ENCODE assay signal across 8 cellular contexts in genomic region chr6:106997392-106998257, GRCh38. TPM values are rescaled to one million over a fixed set of nuclear protein-coding genes. Genes with fewer than 3 reads are reported as not detected.
DNase-seq lines count a peak whose midpoint lies in the region; ATAC-seq, FAIRE-seq and TF ChIP-seq lines count a peak whose summit lies in the region.

No MANE protein-coding gene starts in this region.

- no peak overlapping the region for H3K23ac ChIP-seq in H1 (ENCODE audit: insufficient read length)

- H3K4me1 ChIP-seq in H1 (replicated peaks in 1 of 4; ENCODE audit: control insufficient read depth in 3 of 4, insufficient read depth in 4 of 4, low read length in 3 of 4) (peaks cover 0 to 8% (median 2%) of the 10 kb centered on the region in 4 experiments; a peak in 3 of 7 replicates), aorta (ENCODE audit: control insufficient read depth in 1 of 2, insufficient read depth in 2 of 2, low read length in 2 of 2) (no peaks in the 10 kb centered on the region)

- CTCF ChIA-PET in H1 (lab: Charles Lee; ENCODE audit: partially characterized antibody) = interaction anchor here (0.6 to 5.3 kb wide), 62 partner anchors 8 to 658 kb away, joined by 3 to 36 read pairs (median 4); partner anchors contain the start of genes QRSL1 and RTN4IP1

- H3K36me3 Mint-ChIP-seq in nephron (ENCODE audit: low read depth) = no peaks in the 10 kb centered on the region

- no peaks in the 10 kb centered on the region for H3K27me3 Mint-ChIP-seq in nephron (ENCODE audit: low read depth)

- peak overlapping the region in 1 of 3 experiments; percentile 7 for H3K4me3 Mint-ChIP-seq in nephron

- H2BK20ac ChIP-seq in H1 (ENCODE audit: low read length) = peak overlapping the region; percentile 90; the same call in 1 of the 2 replicates

- H3K4ac ChIP-seq in H1 (replicated peaks; ENCODE audit: insufficient read length, low read depth, low read length) = no peak overlapping the region

- DNase-seq in COLO829 (ENCODE audit: low spot score) (peak; percentile 59), H4 (ENCODE audit: low spot score) (peak; percentile 57), NCI-H2196 (lab: John Stamatoyannopoulos, UW; ENCODE audit: unreplicated experiment) (peak; percentile 71), H1 (ENCODE audit: low read depth in 1 of 2, low spot score in 2 of 2) (peak in 1 of 2 experiments; percentile 86), aorta (peak in 1 of 2 donors; percentile 51)
- peak; percentile 55 for DNase-seq in activated CD4-positive, CD25-positive, alpha-beta regulatory T cell treated with anti-CD3 and anti-CD28 coated beads, Interleukin-2, amount 50 U/mL, for 72 hours

- H3K56ac ChIP-seq in H1 (replicated peaks; ENCODE audit: insufficient read length, low read depth, low read length) = no peak overlapping the region

- peaks cover 6% of the 10 kb centered on the region for H3K4me1 Mint-ChIP-seq in nephron

- no peak overlapping the region; the same call in 1 of the 2 replicates for H3K18ac ChIP-seq in H1 (ENCODE audit: extremely low read depth, low read length)

- TF ChIP-seq RAD21 in H1 (IDR thresholded peaks at IDR 0.05 in 1 of 2, conservative IDR thresholded peaks at IDR 0.05 in 1 of 2; ENCODE audit: low read depth in 2 of 2, low read length in 2 of 2) = peak; percentile 91 to 93

- H3K27ac Mint-ChIP-seq in nephron = peak overlapping the region; percentile 79 to 90 (median 81)

- 46% methylated on average over 14 of the region's 14 CpGs; no CpG with 5 or more reads in 1 of the 2 experiments for WGBS in H1 (ENCODE audit: extremely low coverage in 1 of 2, insufficient coverage in 1 of 2, insufficient read length in 1 of 2, insufficient replicate concordance in 2 of 2, low coverage in 1 of 2, low lambda C conversion rate in 2 of 2, missing lambda C conversion rate in 1 of 2), 2 experiments
- WGBS in aorta, 2 donors = 33% methylated on average over 14 of the region's 14 CpGs

- H3K27ac ChIP-seq in H1 (ENCODE audit: low read depth, low read length) = no peak overlapping the region
- H3K27ac ChIP-seq in aorta (ENCODE audit: low read depth in 1 of 2, low read length in 2 of 2) = no peak overlapping the region

- peak overlapping the region; percentile 18 for H4K5ac ChIP-seq in H1 (ENCODE audit: insufficient read length, low read depth, low read length)

- H3K14ac ChIP-seq in H1 (ENCODE audit: insufficient read length) = no peak overlapping the region

- no peak overlapping the region for H3K9ac ChIP-seq in H1 (replicated peaks in 1 of 4; ENCODE audit: extremely low read depth in 1 of 4, low read depth in 3 of 4, low read length in 3 of 4)

- H3K4me2 ChIP-seq in H1 (ENCODE audit: insufficient read depth in 1 of 2, low read depth in 2 of 2, low read length in 2 of 2) = no peak overlapping the region

- no peaks in the 10 kb centered on the region for H3K79me2 ChIP-seq in H1 (ENCODE audit: control insufficient read depth in 1 of 2, insufficient read depth in 2 of 2, low read length in 2 of 2)

- intact Hi-C loops in aorta (cut with DNase I) = no loop called here

- H2BK12ac ChIP-seq in H1 (ENCODE audit: low read depth, low read length) = peak overlapping the region; percentile 88; the same call in 1 of the 2 replicates

- peak overlapping the region; percentile 83 for H4K91ac ChIP-seq in H1 (replicated peaks; ENCODE audit: insufficient read length, low read length)

- peak overlapping the region; percentile 81; the same call in 1 of the 2 replicates for H2BK15ac ChIP-seq in H1 (ENCODE audit: low read length)

- no peak overlapping the region for H3K4me3 ChIP-seq in H1 (ENCODE audit: extremely low read depth in 1 of 4, insufficient read depth in 2 of 4, low read depth in 3 of 4, low read length in 4 of 4)
- H3K4me3 ChIP-seq in aorta (ENCODE audit: low read length in 2 of 2) = no peak overlapping the region

- H4K20me1 ChIP-seq in H1 (replicated peaks in 1 of 2; ENCODE audit: control insufficient read depth in 1 of 2, insufficient read depth in 2 of 2, low read length in 2 of 2) = no peaks in the 10 kb centered on the region

- ATAC-seq in aorta (ENCODE audit: low FRiP score) (peak; percentile 46), HG02840 (IDR thresholded peaks at IDR 0.05; ENCODE audit: low FRiP score, unreplicated experiment) (no peak)

- no peak for TF ChIP-seq POLR2A in H1 (IDR thresholded peaks at IDR 0.05; ENCODE audit: control extremely low read depth in 1 of 2, low read depth in 2 of 2, low read length in 2 of 2)

- H3K79me1 ChIP-seq in H1 (ENCODE audit: low read depth, low read length) = no peaks in the 10 kb centered on the region

- TF ChIP-seq EP300 in H1 (IDR thresholded peaks at IDR 0.05; ENCODE audit: borderline replicate concordance in 1 of 2, low read depth in 2 of 2, low read length in 2 of 2) = no peak

- H2AK5ac ChIP-seq in H1 (ENCODE audit: low read depth, low read length) = no peak overlapping the region

- no peak overlapping the region for H4K8ac ChIP-seq in H1 (ENCODE audit: extremely low read depth, insufficient read depth, low read length)

- TF ChIP-seq CTCF in H1 (IDR thresholded peaks at IDR 0.05; ENCODE audit: control extremely low read depth in 1 of 3, insufficient read depth in 1 of 3, low read depth in 1 of 3, low read length in 3 of 3) (peak; percentile 80 to 97 (median 90)), nephron (IDR thresholded peaks at IDR 0.05; ENCODE audit: unreplicated experiment in 3 of 3) (peak; percentile 79 to 87 (median 81))

- peak; percentile 91 for FAIRE-seq in H1 (lab: Jason Lieb, UNC)

- H3K9me3 ChIP-seq in H1 (ENCODE audit: insufficient read depth in 2 of 2, low read depth in 1 of 2, low read length in 1 of 2) (no peaks in the 10 kb centered on the region), aorta (ENCODE audit: control insufficient read depth, low read length) (no peaks in the 10 kb centered on the region)

- H3K36me3 ChIP-seq in H1 (ENCODE audit: control insufficient read depth in 2 of 4, insufficient read depth in 4 of 4, low read length in 3 of 4) = no peaks in the 10 kb centered on the region
- no peaks in the 10 kb centered on the region for H3K36me3 ChIP-seq in aorta (ENCODE audit: control insufficient read depth in 1 of 2, insufficient read depth in 2 of 2, low read length in 1 of 2)

- POLR2A ChIA-PET in H1 (lab: Charles Lee; ENCODE audit: partially characterized antibody) = interaction anchor here (0.9 to 1.7 kb wide), 2 partner anchors 25 to 118 kb away, joined by 3 read pairs; partner anchors contain the start of gene BEND3

- H3K27me3 ChIP-seq in H1 (replicated peaks in 1 of 4; ENCODE audit: control insufficient read depth in 3 of 4, extremely low read depth in 1 of 4, insufficient read depth in 3 of 4, low read length in 3 of 4) (no peaks in the 10 kb centered on the region), aorta (ENCODE audit: control insufficient read depth in 1 of 2, insufficient read depth in 2 of 2, low read length in 1 of 2) (no peaks in the 10 kb centered on the region)

- H3K23me2 ChIP-seq in H1 (ENCODE audit: low read depth, low read length) = no peaks in the 10 kb centered on the region; the same call in 1 of the 2 replicates

- H2BK120ac ChIP-seq in H1 (replicated peaks; ENCODE audit: low read depth, low read length) = no peak overlapping the region

- H2AFZ ChIP-seq in H1 (ENCODE audit: low read length) = peak overlapping the region; percentile 84

- no peaks in the 10 kb centered on the region for H3K9me3 Mint-ChIP-seq in nephron

- H2BK5ac ChIP-seq in H1 (ENCODE audit: low read depth, low read length) = peak overlapping the region; percentile 66; the same call in 1 of the 2 replicates

TF ChIP-seq in H1, 55 proteins besides CTCF, POLR2A, EP300 and RAD21 (continues in another document):
- TF ChIP-seq, protein P1, sequence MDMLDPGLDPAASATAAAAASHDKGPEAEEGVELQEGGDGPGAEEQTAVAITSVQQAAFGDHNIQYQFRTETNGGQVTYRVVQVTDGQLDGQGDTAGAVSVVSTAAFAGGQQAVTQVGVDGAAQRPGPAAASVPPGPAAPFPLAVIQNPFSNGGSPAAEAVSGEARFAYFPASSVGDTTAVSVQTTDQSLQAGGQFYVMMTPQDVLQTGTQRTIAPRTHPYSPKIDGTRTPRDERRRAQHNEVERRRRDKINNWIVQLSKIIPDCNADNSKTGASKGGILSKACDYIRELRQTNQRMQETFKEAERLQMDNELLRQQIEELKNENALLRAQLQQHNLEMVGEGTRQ (IDR thresholded peaks at IDR 0.05; ENCODE audit: low read length) = no peak
- TF ChIP-seq NANOG (IDR thresholded peaks at IDR 0.05; ENCODE audit: insufficient read depth, low read depth, low read length, poor library complexity, severe bottlenecking) (no peak), SIX5 (IDR thresholded peaks at IDR 0.05; ENCODE audit: low read depth, low read length) (no peak), YY1 (IDR thresholded peaks at IDR 0.05; ENCODE audit: low read depth, low read length) (0 out of 2 replicates have a peak, but pooled peaks have one; percentile 23), RNF2 (IDR thresholded peaks at IDR 0.05; ENCODE audit: borderline replicate concordance, low read depth, low read length, missing control alignments, poor library complexity, severe bottlenecking) (no peak), SP2 (IDR thresholded peaks at IDR 0.05; ENCODE audit: low read length) (no peak)

RNA-seq across cellular contexts. Expression of gene CD24, which starts 23.1 kb away (rescaled TPM):
- 240 and 276 TPM in 2 replicates for total RNA-seq in H4 (2014; rRNA removed; shearing (Covaris generic))
- total RNA-seq in H1 (2021; fragmentation: NEBNext Ultra II Directional; extraction: Animal tissue kit (Norgen Biotek cat#: 25700)) = 2,258 and 2,327 TPM in 2 replicates
- polyA plus RNA-seq in H1 (2011; rRNA removed) (1,771 and 2,134 TPM in 2 replicates), aorta (10 to 100 TPM in 1 of 2 donors, 1 to 10 TPM in 1; 3.9 to 41.7 TPM)
- polyA plus RNA-seq in H1 (2011; cell fraction: cytosol; rRNA removed) = 2,003 TPM
- polyA plus RNA-seq in H1 (2011; cell fraction: nucleus; rRNA removed) = 868 TPM
- polyA plus RNA-seq in H1 (2012, experiment 1 of 2) = 1,729 to 2,378 TPM (median 2,052 TPM) in 4 replicates
- polyA plus RNA-seq in H1 (2012, experiment 2 of 2) = 693 TPM
- 2,069 TPM for polyA plus RNA-seq in H1 (2013, experiment 1 of 2)
- polyA plus RNA-seq in H1 (2013, experiment 2 of 2) = 2,475 TPM
- 1,038 and 1,243 TPM in 2 replicates for polyA minus RNA-seq in H1 (2011; rRNA and poly(A)+ RNA removed)
- 1,995 TPM for polyA minus RNA-seq in H1 (2011; cell fraction: cytosol; rRNA and poly(A)+ RNA removed)
- polyA minus RNA-seq in H1 (2011; cell fraction: nucleus; rRNA and poly(A)+ RNA removed) = 801 TPM
- 1 to 10 TPM in 1 of 2 donors, under 1 TPM in 1; 0.94 to 8.0 TPM for total RNA-seq in aorta

RNA-seq across cellular contexts. Expression of gene MTRES1, which starts 30.4 kb away (rescaled TPM):
- 12.6 and 16.0 TPM in 2 replicates for total RNA-seq in H4 (2014; rRNA removed; shearing (Covaris generic))
- total RNA-seq in H1 (2021; fragmentation: NEBNext Ultra II Directional; extraction: Animal tissue kit (Norgen Biotek cat#: 25700)) = 17.2 and 20.3 TPM in 2 replicates
- polyA plus RNA-seq in H1 (2011; rRNA removed) = 5.2 and 6.4 TPM in 2 replicates
- 11.9 TPM for polyA plus RNA-seq in H1 (2011; cell fraction: cytosol; rRNA removed)
- polyA plus RNA-seq in H1 (2011; cell fraction: nucleus; rRNA removed) = 7.7 TPM
- polyA plus RNA-seq in H1 (2012, experiment 1 of 2) = 14.3 to 16.8 TPM (median 14.9 TPM) in 4 replicates
- polyA plus RNA-seq in H1 (2012, experiment 2 of 2) = 8.3 TPM
- polyA plus RNA-seq in H1 (2013, experiment 1 of 2) = 26.4 TPM
- 27.6 TPM for polyA plus RNA-seq in H1 (2013, experiment 2 of 2)
- 4.1 and 5.4 TPM in 2 replicates for polyA minus RNA-seq in H1 (2011; rRNA and poly(A)+ RNA removed)
- polyA minus RNA-seq in H1 (2011; cell fraction: cytosol; rRNA and poly(A)+ RNA removed) = 3.7 TPM
- 9.7 TPM for polyA minus RNA-seq in H1 (2011; cell fraction: nucleus; rRNA and poly(A)+ RNA removed)
- 10 to 100 TPM; 14.1 to 15.2 TPM for total RNA-seq in aorta
- polyA plus RNA-seq in aorta = 10 to 100 TPM; 22.6 to 35.1 TPM

Comparison
In these comparisons a context has a peak if more than half of its experiments do, and no peak if none do; other contexts are left out.
1. RNA of gene CD24, which starts 23.1 kb away (total RNA-seq): 2,258 to 2,327 TPM in H1 and 240 to 276 TPM in H4; 0.94 to 8.0 TPM in aorta; every median in the first group is over 10 times any median in the second.